8 cellular contexts compared by ENCODE assay signal in genomic region chr15:78508272-78508671, GRCh38. TPM values are rescaled to one million over a fixed set of nuclear protein-coding genes. Genes with fewer than 3 reads are reported as not detected.
A peak's percentile ranks its signal among the peaks of the same experiment; 100 is the strongest.
DNase-seq lines count a peak whose midpoint lies in the region; ATAC-seq, FAIRE-seq and TF ChIP-seq lines count a peak whose summit lies in the region.
"Had no signal": no experiment of that assay in that cellular context is flagged by ENCODE, and none has a peak within 500 bp of the region (broad histone marks: within the 10 kb centered on the region; RNA-seq: fewer than 3 reads in every experiment).

No MANE protein-coding gene starts in this region.

- no peak overlapping the region for H3K27ac ChIP-seq in spleen

- H3K27me3 Mint-ChIP-seq in activated CD8-positive, alpha-beta T cell treated with anti-CD3 and anti-CD28 coated beads for 36 hours, result no peaks in the 10 kb centered on the region

- H3K9me3 Mint-ChIP-seq in activated CD8-positive, alpha-beta T cell treated with anti-CD3 and anti-CD28 coated beads for 36 hours, result no peaks in the 10 kb centered on the region

- peak overlapping the region; percentile 85 for H3K9ac ChIP-seq in iPS-15b (ENCODE audit: low read depth, low read length)

- intact Hi-C loops in activated CD8-positive, alpha-beta T cell treated with anti-CD3 and anti-CD28 coated beads for 36 hours (cut with micrococcal nuclease), result no loop called here
- intact Hi-C loops in spleen (cut with DNase I; ENCODE audit: low total_unique reads), result no loop called here

- POLR2A ChIA-PET in activated CD8-positive, alpha-beta T cell treated with anti-CD3 and anti-CD28 coated beads for 36 hours (lab: Charles Lee), result interaction anchor here (1.1 to 2.8 kb wide), 3 partner anchors 12 to 32 kb away, joined by 3 to 12 read pairs (median 3); partner anchors contain the start of gene PSMA4

- no peaks in the 10 kb centered on the region for H3K4me1 ChIP-seq in iPS-15b (ENCODE audit: control insufficient read depth, insufficient read depth, low read length)
- peaks cover 0 to 23% (median 15%) of the 10 kb centered on the region in 6 donors for H3K4me1 ChIP-seq in spleen

- TF ChIP-seq CTCF in activated CD8-positive, alpha-beta T cell treated with anti-CD3 and anti-CD28 coated beads for 36 hours (IDR thresholded peaks at IDR 0.05), result no peak
- no peak for TF ChIP-seq CTCF in spleen (IDR thresholded peaks at IDR 0.05 in 8 of 11, conservative IDR thresholded peaks at IDR 0.05 in 3 of 11)

- H3K27ac Mint-ChIP-seq in activated CD8-positive, alpha-beta T cell treated with anti-CD3 and anti-CD28 coated beads for 36 hours, result no peak overlapping the region

- DNase-seq in HT-29 (ENCODE audit: low spot score), result peak; percentile 43
- DNase-seq in activated CD8-positive, alpha-beta T cell treated with anti-CD3 and anti-CD28 coated beads for 36 hours, result no peak
- DNase-seq in spleen, result no peak
- no peak for DNase-seq in GM19239 (ENCODE audit: insufficient read length, low spot score)
- DNase-seq in NCI-H2081 (lab: John Stamatoyannopoulos, UW), result no peak
- DNase-seq: NCI-H345 had no signal

- CTCF ChIA-PET in activated CD8-positive, alpha-beta T cell treated with anti-CD3 and anti-CD28 coated beads for 36 hours (lab: Charles Lee), result interaction anchor here (1.5 kb wide), 1 partner anchor 10 kb away, joined by 4 read pairs; no protein-coding TSS in a partner anchor

- peak overlapping the region; percentile 79 for H3K4me3 Mint-ChIP-seq in activated CD8-positive, alpha-beta T cell treated with anti-CD3 and anti-CD28 coated beads for 36 hours

- H3K36me3 ChIP-seq in iPS-15b (ENCODE audit: control insufficient read depth, insufficient read depth, low read length), result no peaks in the 10 kb centered on the region
- no peaks in the 10 kb centered on the region for H3K36me3 ChIP-seq in spleen

- H3K4me3 ChIP-seq in iPS-15b (ENCODE audit: low read depth, low read length), result peak overlapping the region; percentile 91
- peak overlapping the region in 7 of 8 donors; percentile 60 to 89 (median 75) for H3K4me3 ChIP-seq in spleen

- H3K9me3 ChIP-seq in iPS-15b (ENCODE audit: control insufficient read depth, insufficient read depth, low read length), result no peaks in the 10 kb centered on the region
- no peaks in the 10 kb centered on the region for H3K9me3 ChIP-seq in spleen

- 38 to 51% (median 48%) methylated on average over 6 of the region's 6 CpGs for WGBS in spleen, 5 donors

- H3K27me3 ChIP-seq in iPS-15b (ENCODE audit: control insufficient read depth, insufficient read depth, low read length) (peaks cover 20% of the 10 kb centered on the region), spleen (replicated peaks in 1 of 7) (peaks cover 0 to 31% (median 0%) of the 10 kb centered on the region in 7 donors)

- no peak for TF ChIP-seq POLR2A in spleen (IDR thresholded peaks at IDR 0.05)

- no peaks in the 10 kb centered on the region for H3K36me3 Mint-ChIP-seq in activated CD8-positive, alpha-beta T cell treated with anti-CD3 and anti-CD28 coated beads for 36 hours (ENCODE audit: low read depth)

- no peak for FAIRE-seq in GM19239 (lab: Jason Lieb, UNC)

- peaks cover 18% of the 10 kb centered on the region for H3K4me1 Mint-ChIP-seq in activated CD8-positive, alpha-beta T cell treated with anti-CD3 and anti-CD28 coated beads for 36 hours (ENCODE audit: low read depth)

- no peak for ATAC-seq in activated CD8-positive, alpha-beta T cell treated with anti-CD3 and anti-CD28 coated beads for 36 hours
- no peak for ATAC-seq in HG03196 (IDR thresholded peaks at IDR 0.05; ENCODE audit: unreplicated experiment)

RNA-seq across cellular contexts. Expression of gene HYKK, which starts 0.9 kb away (rescaled TPM):
- total RNA-seq in HT-29 (2014; rRNA removed; shearing (Covaris generic)), result 4.4 and 7.1 TPM in 2 replicates
- 1 to 10 TPM; 1.6 to 2.2 TPM for total RNA-seq in activated CD8-positive, alpha-beta T cell treated with anti-CD3 and anti-CD28 coated beads for 36 hours
- 1 to 10 TPM; 1.5 to 4.7 (median 2.5) TPM for total RNA-seq in spleen
- 1 to 10 TPM; 1.1 to 1.5 (median 1.2) TPM for polyA plus RNA-seq in spleen

RNA-seq across cellular contexts. Expression of gene PSMA4, which starts 32.0 kb away (rescaled TPM):
- total RNA-seq in HT-29 (2014; rRNA removed; shearing (Covaris generic)), result 167 and 195 TPM in 2 replicates
- total RNA-seq in activated CD8-positive, alpha-beta T cell treated with anti-CD3 and anti-CD28 coated beads for 36 hours, result 100 to 1,000 TPM; 256 to 257 TPM
- 100 to 1,000 TPM in 6 of 7 donors, 10 to 100 TPM in 1; 99.0 to 128 (median 110) TPM for total RNA-seq in spleen
- polyA plus RNA-seq in spleen, result 100 to 1,000 TPM; 176 to 243 (median 207) TPM

RNA-seq across cellular contexts. Expression of gene CHRNA5, which starts 57.0 kb away (rescaled TPM):
- 14.3 and 14.9 TPM in 2 replicates for total RNA-seq in HT-29 (2014; rRNA removed; shearing (Covaris generic))
- total RNA-seq in activated CD8-positive, alpha-beta T cell treated with anti-CD3 and anti-CD28 coated beads for 36 hours, result 1 to 10 TPM; 2.0 to 2.7 TPM
- 1 to 10 TPM in 2 of 7 donors, under 1 TPM in 5; 0.39 to 2.2 (median 0.64) TPM for total RNA-seq in spleen
- polyA plus RNA-seq in spleen, result under 1 TPM; 0.11 to 0.24 (median 0.19) TPM
